ENCODE assay signal across 10 cellular contexts in the genomic region with DNA sequence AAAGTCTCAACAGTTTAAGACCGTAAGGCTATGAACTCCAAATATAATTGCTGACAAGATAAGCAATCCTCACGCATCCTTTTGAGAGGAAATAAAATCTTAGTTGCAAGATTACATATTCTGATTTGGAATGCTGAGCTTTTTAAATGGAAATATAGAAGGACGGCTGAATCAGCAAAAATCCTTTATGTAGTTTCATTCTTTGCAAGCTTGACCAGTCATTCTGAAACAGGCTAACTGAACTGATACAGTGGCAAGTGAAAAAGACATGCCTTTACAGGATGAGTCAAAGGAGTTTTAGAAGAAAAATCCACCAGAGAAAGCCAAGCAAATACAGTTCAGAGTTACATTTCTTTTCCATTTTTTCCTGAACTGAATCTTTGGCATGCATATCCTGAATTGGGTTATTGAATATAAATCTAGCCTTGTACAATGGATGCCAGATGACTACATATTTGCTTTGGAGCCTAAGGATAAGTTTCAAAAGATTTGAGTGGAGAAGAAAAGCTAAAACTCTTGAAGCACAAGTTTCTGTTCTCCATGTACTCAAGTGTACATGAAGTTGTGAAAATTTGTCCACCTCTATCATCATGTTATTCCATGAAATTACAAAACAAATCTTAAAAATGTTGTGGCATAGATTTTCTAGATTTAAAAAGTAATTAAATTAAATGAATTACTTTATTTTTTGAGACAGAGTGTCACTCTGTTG. TPM values are rescaled to one million over a fixed set of nuclear protein-coding genes. Genes with fewer than 3 reads are reported as not detected.
A peak's percentile ranks its signal among the peaks of the same experiment; 100 is the strongest.
DNase-seq lines count a peak whose midpoint lies in the region; ATAC-seq and TF ChIP-seq lines count a peak whose summit lies in the region.
"Had no signal": no experiment of that assay in that cellular context is flagged by ENCODE, and none has a peak within 500 bp of the region (broad histone marks: within the 10 kb centered on the region; RNA-seq: fewer than 3 reads in every experiment).

No MANE protein-coding gene starts in this region.

- H3K9ac ChIP-seq in ES-I3 (ENCODE audit: low read depth, low read length): peak overlapping the region; percentile 6; the same call in 1 of the 2 replicates
- peak overlapping the region; percentile 14; the same call in 1 of the 2 replicates for H3K9ac ChIP-seq in HUES48 (ENCODE audit: low read depth, low read length)

- H3K9me3 ChIP-seq in ES-I3 (ENCODE audit: control insufficient read depth, insufficient read depth, low read length) (no peaks in the 10 kb centered on the region; the same call in 1 of the 2 replicates), HUES48 (ENCODE audit: control insufficient read depth, insufficient read depth, low read length) (no peaks in the 10 kb centered on the region), prostate gland (no peaks in the 10 kb centered on the region)

- peak overlapping the region; percentile 95 for H3K4me3 Mint-ChIP-seq in central memory CD8-positive, alpha-beta T cell
- peak overlapping the region; percentile 93 for H3K4me3 Mint-ChIP-seq in osteocyte (ENCODE audit: unreplicated experiment)
- H3K4me3 Mint-ChIP-seq: memory B cell had no signal

- no peaks in the 10 kb centered on the region for H3K9me3 Mint-ChIP-seq in central memory CD8-positive, alpha-beta T cell
- H3K9me3 Mint-ChIP-seq in osteocyte (ENCODE audit: unreplicated experiment): no peaks in the 10 kb centered on the region
- H3K9me3 Mint-ChIP-seq: memory B cell had no signal

- intact Hi-C loops in prostate gland (cut with DNase I): no loop called here

- peak overlapping the region; percentile 98 for H3K27ac Mint-ChIP-seq in central memory CD8-positive, alpha-beta T cell (ENCODE audit: low read depth)
- peak overlapping the region; percentile 99 for H3K27ac Mint-ChIP-seq in osteocyte (ENCODE audit: unreplicated experiment)
- H3K27ac Mint-ChIP-seq: memory B cell had no signal

- no peaks in the 10 kb centered on the region; the same call in 1 of the 2 replicates for H3K4me1 ChIP-seq in ES-I3 (ENCODE audit: insufficient read depth, low read length)
- peaks cover 8% of the 10 kb centered on the region for H3K4me1 ChIP-seq in HUES48 (ENCODE audit: control insufficient read depth, insufficient read depth, low read length)
- no peaks in the 10 kb centered on the region for H3K4me1 ChIP-seq in prostate gland (replicated peaks)

- peaks cover 97% of the 10 kb centered on the region for H3K36me3 Mint-ChIP-seq in central memory CD8-positive, alpha-beta T cell (ENCODE audit: insufficient read depth)
- H3K36me3 Mint-ChIP-seq in osteocyte (ENCODE audit: unreplicated experiment): peaks cover 61% of the 10 kb centered on the region

- H3K36me3 ChIP-seq in ES-I3 (ENCODE audit: insufficient read depth, low read length): peaks cover 50% of the 10 kb centered on the region
- H3K36me3 ChIP-seq in HUES48 (ENCODE audit: control insufficient read depth, insufficient read depth, low read length): peaks cover 66% of the 10 kb centered on the region
- H3K36me3 ChIP-seq in prostate gland: peaks cover 3 to 5% of the 10 kb centered on the region in 2 donors

- DNase-seq in central memory CD8-positive, alpha-beta T cell (ENCODE audit: low spot score in 2 of 2): no peak
- DNase-seq in osteocyte (ENCODE audit: extremely low spot score, unreplicated experiment) (no peak), left lobe of liver (ENCODE audit: low spot score) (no peak), prostate gland (ENCODE audit: low spot score) (no peak)
- DNase-seq in stimulated activated CD4-positive, alpha-beta T cell treated with anti-CD3 and anti-CD28 coated beads, Interleukin-4, amount 100 ng/mL, for 4 hours: no peak
- DNase-seq: NCI-H1694 had no signal

- H3K4me1 Mint-ChIP-seq in central memory CD8-positive, alpha-beta T cell: peaks cover 74% of the 10 kb centered on the region
- peaks cover 58% of the 10 kb centered on the region for H3K4me1 Mint-ChIP-seq in osteocyte (ENCODE audit: unreplicated experiment)

- TF ChIP-seq POLR2A in prostate gland (IDR thresholded peaks at IDR 0.05): no peak

- TF ChIP-seq CTCF in osteocyte (IDR thresholded peaks at IDR 0.05): no peak
- TF ChIP-seq CTCF in prostate gland (IDR thresholded peaks at IDR 0.05): no peak

- H3K27me3 ChIP-seq in HUES48 (ENCODE audit: control insufficient read depth, insufficient read depth, low read length) (peaks cover 14% of the 10 kb centered on the region), prostate gland (replicated peaks; ENCODE audit: insufficient read depth) (no peaks in the 10 kb centered on the region)

- ATAC-seq in central memory CD8-positive, alpha-beta T cell (replicated peaks; ENCODE audit: extremely low read depth, poor library complexity, severe bottlenecking): no peak
- no peak for ATAC-seq in left lobe of liver
- ATAC-seq in GM21528 (IDR thresholded peaks at IDR 0.05; ENCODE audit: low FRiP score, unreplicated experiment): no peak

- H3K4me3 ChIP-seq in HUES48 (ENCODE audit: low read depth, low read length) (no peak overlapping the region; the same call in 1 of the 2 replicates), prostate gland (no peak overlapping the region)

- H3K27me3 Mint-ChIP-seq in central memory CD8-positive, alpha-beta T cell: no peaks in the 10 kb centered on the region
- no peaks in the 10 kb centered on the region for H3K27me3 Mint-ChIP-seq in osteocyte (ENCODE audit: unreplicated experiment)
- H3K27me3 Mint-ChIP-seq: memory B cell had no signal

- H3K27ac ChIP-seq in HUES48 (ENCODE audit: low read depth, low read length) (peak overlapping the region; percentile 56), prostate gland (no peak overlapping the region)

- 56% methylated on average over 3 of the region's 3 CpGs for WGBS in prostate gland

RNA-seq across cellular contexts. Expression of gene VIM, which starts 4.4 kb away (rescaled TPM):
- total RNA-seq in osteocyte: 2,114 and 2,178 TPM in 2 replicates
- total RNA-seq in left lobe of liver: 55.4 TPM
- total RNA-seq in prostate gland: 1,000 to 10,000 TPM in 1 of 2 donors, 100 to 1,000 TPM in 1; 293 to 1,683 TPM

RNA-seq across cellular contexts. Expression of gene TRDMT1, which starts 31.0 kb away (rescaled TPM):
- total RNA-seq in osteocyte: 5.9 and 6.6 TPM in 2 replicates
- 1.1 TPM for total RNA-seq in left lobe of liver
- 1 to 10 TPM; 6.5 to 9.9 TPM for total RNA-seq in prostate gland
